In the genomic region with DNA sequence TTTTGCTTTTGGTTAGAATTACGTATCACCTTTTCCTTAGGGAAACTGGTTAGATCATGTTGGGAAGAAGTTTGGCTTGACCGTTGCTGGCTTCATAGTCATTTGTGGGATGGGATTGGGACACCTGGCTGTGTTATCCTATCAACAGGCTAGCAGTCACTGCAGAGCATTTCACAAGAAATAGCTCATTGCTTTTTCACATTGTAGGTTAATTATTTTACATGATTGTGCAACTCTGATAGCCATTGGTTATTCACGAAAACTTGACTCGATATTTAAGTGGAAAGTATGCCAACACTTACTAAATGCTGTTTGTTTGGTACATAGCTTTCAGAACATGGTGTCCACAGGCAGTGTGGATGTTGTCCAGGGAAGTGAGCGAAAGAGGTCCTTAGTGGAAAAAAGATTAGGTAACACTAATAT, we compare ENCODE assay signal across 24 cellular contexts.
"Had no signal": no experiment of that assay in that cellular context is flagged by ENCODE, and none has a peak within 500 bp of the region (broad histone marks: within the 10 kb centered on the region; RNA-seq: fewer than 3 reads in every experiment).

No MANE protein-coding gene starts in this region.

- H3K27me3 ChIP-seq: brain microvascular endothelial cell, colonic mucosa, tibial nerve, vagina had no signal

- DNase-seq: activated CD4-positive, alpha-beta T cell treated with anti-CD3 and anti-CD28 coated beads for 1 hour; activated CD4-positive, alpha-beta T cell treated with anti-CD3 and anti-CD28 coated beads, Interleukin-2, amount 50 U/mL, for 1 hour; activated gamma-delta T cell treated with Interleukin-2 at 50 U/mL for 16 hours; activated T-cell treated with anti-CD3 and anti-CD28 coated beads, Interleukin-2, amount 50 U/mL, for 1 hour; anterior cingulate cortex; brain microvascular endothelial cell; colonic mucosa; dorsolateral prefrontal cortex; effector memory CD8-positive, alpha-beta T cell; immature natural killer cell; left ventricle myocardium superior; mucosa of descending colon; nephron progenitor cell; nucleus accumbens; small intestine; stimulated activated CD4-positive, alpha-beta T cell treated with anti-CD3 and anti-CD28 coated beads, Interleukin-2, amount 100 ng/mL, for 24 hours; stimulated activated naive CD8-positive, alpha-beta T cell treated with anti-CD3 and anti-CD28 coated beads, Interleukin-15, amount 100 ng/mL, for 72 hours; T-helper 2 cell had no signal

- H3K36me3 ChIP-seq: brain microvascular endothelial cell, colonic mucosa, tibial nerve, vagina had no signal

- H3K4me1 ChIP-seq: colonic mucosa, tibial nerve, vagina had no signal

- FAIRE-seq: endothelial cell of umbilical vein, small intestine, TTC549 had no signal

- ATAC-seq: effector memory CD8-positive, alpha-beta T cell; left ventricle myocardium superior; mucosa of descending colon; sciatic nerve; stimulated activated effector memory CD8-positive, alpha-beta T cell treated with anti-CD3 and anti-CD28 coated beads, Interleukin-12 subunit alpha, Interleukin-12 subunit beta, amount 100 ng/mL, for 72 hours; stimulated activated naive CD8-positive, alpha-beta T cell treated with anti-CD3 and anti-CD28 coated beads, Interleukin-15, amount 100 ng/mL, for 72 hours had no signal

- H3K9me3 ChIP-seq: colonic mucosa, mucosa of descending colon, tibial nerve, vagina had no signal

- H3K4me3 ChIP-seq: colonic mucosa, dorsolateral prefrontal cortex, mucosa of descending colon, tibial nerve, vagina had no signal

- H3K27ac ChIP-seq: brain microvascular endothelial cell, colonic mucosa, dorsolateral prefrontal cortex, tibial nerve, vagina had no signal
